ENCODE assay signal across 17 cellular contexts in genomic region chr13:43237616-43238015, GRCh38.
A peak's percentile ranks its signal among the peaks of the same experiment; 100 is the strongest.
DNase-seq lines count a peak whose midpoint lies in the region; ATAC-seq, FAIRE-seq and TF ChIP-seq lines count a peak whose summit lies in the region.
"Had no signal": no experiment of that assay in that cellular context is flagged by ENCODE, and none has a peak within 500 bp of the region (broad histone marks: within the 10 kb centered on the region; RNA-seq: fewer than 3 reads in every experiment).

No MANE protein-coding gene starts in this region.

- TF ChIP-seq CTCF in esophagus muscularis mucosa (IDR thresholded peaks at IDR 0.05): no peak
- no peak for TF ChIP-seq CTCF in ovary (IDR thresholded peaks at IDR 0.05)

- no peak for TF ChIP-seq POLR2A in esophagus muscularis mucosa (IDR thresholded peaks at IDR 0.05; ENCODE audit: low read depth)
- TF ChIP-seq POLR2A in ovary (IDR thresholded peaks at IDR 0.05): no peak

- H3K27ac ChIP-seq in esophagus muscularis mucosa (replicated peaks in 1 of 4) (no peak overlapping the region), ovary (no peak overlapping the region)

- H3K36me3 ChIP-seq in esophagus muscularis mucosa (peaks cover 0 to 11% (median 0%) of the 10 kb centered on the region in 4 donors), ovary (no peaks in the 10 kb centered on the region)

- H3K9me3 ChIP-seq in esophagus muscularis mucosa (no peaks in the 10 kb centered on the region), ovary (no peaks in the 10 kb centered on the region)

- TF ChIP-seq EP300 in esophagus muscularis mucosa (IDR thresholded peaks at IDR 0.05) (no peak), ovary (IDR thresholded peaks at IDR 0.05) (no peak)

- intact Hi-C loops in esophagus muscularis mucosa (cut with DNase I) (no loop called here), ovary (cut with DNase I) (no loop called here)

- no peak for ATAC-seq in HG02885 (IDR thresholded peaks at IDR 0.05; ENCODE audit: poor library complexity, unreplicated experiment)
- ATAC-seq: CD8-positive, alpha-beta T cell had no signal

- H3K27me3 ChIP-seq in esophagus muscularis mucosa (no peaks in the 10 kb centered on the region), ovary (no peaks in the 10 kb centered on the region)

- FAIRE-seq in HTR-8/SVneo (lab: Jason Lieb, UNC): no peak
- FAIRE-seq: A204.1, D721Med, GM19239 had no signal

- H3K4me1 ChIP-seq in esophagus muscularis mucosa (no peaks in the 10 kb centered on the region), ovary (ENCODE audit: insufficient read depth) (no peaks in the 10 kb centered on the region)

- DNase-seq in LHCN-M2 (ENCODE audit: low read depth) (peak; percentile 15), esophagus muscularis mucosa (ENCODE audit: extremely low spot score) (peak; percentile 83), hepatic stellate cell (ENCODE audit: low spot score) (peak; percentile 17), ovary (no peak), HTR-8/SVneo (ENCODE audit: insufficient read length, low spot score) (no peak), NCI-H2107 treated with DMSO at 0.1 percent for 48 hours (lab: John Stamatoyannopoulos, UW; ENCODE audit: unreplicated experiment) (no peak)
- DNase-seq: CD8-positive, alpha-beta T cell; COR-L47; DMS153; DMS79 treated with DMSO at 0.1 percent for 48 hours; GF-D8; HCEC 1CT; HFFc6 had no signal

- no peak overlapping the region for H3K4me3 ChIP-seq in esophagus muscularis mucosa
- H3K4me3 ChIP-seq in ovary: no peak overlapping the region

- WGBS in esophagus muscularis mucosa: 92% methylated on average over 4 of the region's 4 CpGs
- WGBS in ovary, 3 donors: 91 to 97% (median 93%) methylated on average over 4 of the region's 4 CpGs

Comparison
In these comparisons a context has a peak if more than half of its experiments do, and no peak if none do; other contexts are left out.
1. DNase-seq: peak in LHCN-M2 (single experiment), esophagus muscularis mucosa (single experiment) and hepatic stellate cell (single experiment); none in ovary (0 of 5), HTR-8/SVneo (single experiment) and NCI-H2107 treated with DMSO at 0.1 percent for 48 hours (single experiment).